In the genomic region with DNA sequence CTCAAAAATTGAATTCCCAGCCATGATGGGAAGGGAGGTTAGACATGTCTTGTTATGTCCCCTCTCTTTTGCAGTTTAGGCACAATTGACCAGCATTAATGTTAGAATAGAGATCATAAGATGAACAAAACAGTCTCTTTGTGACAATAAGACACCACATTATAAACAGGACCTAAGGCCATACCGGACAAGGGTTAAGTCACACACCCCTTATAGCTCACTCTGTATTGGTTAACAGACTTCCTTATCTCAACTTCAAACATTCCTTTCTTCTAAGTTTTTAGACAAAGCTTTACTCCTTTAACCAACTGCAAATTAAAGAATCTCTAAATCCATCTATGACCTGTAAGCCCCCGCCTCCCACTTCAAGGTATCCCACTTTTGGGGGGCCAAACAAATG, we compare ENCODE assay signal across 3 cellular contexts.
"Had no signal": no experiment of that assay in that cellular context is flagged by ENCODE, and none has a peak within 500 bp of the region (broad histone marks: within the 10 kb centered on the region; RNA-seq: fewer than 3 reads in every experiment).

No MANE protein-coding gene starts in this region.

- H3K4me3 ChIP-seq: GM12878 had no signal

- ATAC-seq: GM12878 had no signal

- DNase-seq: GDM1, GF-D8 had no signal
